ENCODE assay signal across 2 cellular contexts in genomic region chr19:50496189-50497029, GRCh38.
A peak's percentile ranks its signal among the peaks of the same experiment; 100 is the strongest.
TF ChIP-seq lines count a peak whose summit lies in the region.

No MANE protein-coding gene starts in this region.

TF ChIP-seq in GM23338, 12 proteins besides CTCF, POLR2A, EP300 and RAD21:
- TF ChIP-seq JUNB (IDR thresholded peaks at IDR 0.05; ENCODE audit: unreplicated experiment) = no peak
- no peak for TF ChIP-seq NANOG (IDR thresholded peaks at IDR 0.05; ENCODE audit: borderline replicate concordance)
- no peak for TF ChIP-seq EZH2phosphoT487 (IDR thresholded peaks at IDR 0.05; ENCODE audit: unreplicated experiment)
- no peak for TF ChIP-seq CREB1 (CRISPR knock-in tag; IDR thresholded peaks at IDR 0.05; ENCODE audit: low read depth)
- TF ChIP-seq STAT1 (IDR thresholded peaks at IDR 0.05; ENCODE audit: unreplicated experiment) = no peak

TF ChIP-seq in K562, 482 proteins besides CTCF, POLR2A, EP300 and RAD21:
- no peak for TF ChIP-seq RBFOX2 (IDR thresholded peaks at IDR 0.05; ENCODE audit: low read depth, low read length)
- no peak for TF ChIP-seq EHMT2 (IDR thresholded peaks at IDR 0.05)
- TF ChIP-seq RAD51 (IDR thresholded peaks at IDR 0.05; ENCODE audit: borderline replicate concordance, low read depth) = no peak
- peak; percentile 53; the same call in 1 of the 2 replicates for TF ChIP-seq TFAP4 (CRISPR knock-in tag; IDR thresholded peaks at IDR 0.05; ENCODE audit: borderline replicate concordance)
- 0 out of 2 replicates have a peak, but pooled peaks have one; percentile 9 for TF ChIP-seq ZNF263 (CRISPR knock-in tag; IDR thresholded peaks at IDR 0.05; ENCODE audit: borderline replicate concordance)
- no peak for TF ChIP-seq KLF1 (tag; IDR thresholded peaks at IDR 0.05)
- no peak for TF ChIP-seq USF1 (CRISPR knock-in tag; IDR thresholded peaks at IDR 0.05)
- TF ChIP-seq CHD4 (IDR thresholded peaks at IDR 0.05; ENCODE audit: insufficient read depth, insufficient replicate concordance, low read depth, low read length, poor library complexity, severe bottlenecking) = no peak
- peak; percentile 96 for TF ChIP-seq ZKSCAN8 (CRISPR knock-in tag; IDR thresholded peaks at IDR 0.05)
- no peak for TF ChIP-seq HES1 (IDR thresholded peaks at IDR 0.05; ENCODE audit: low read depth)
- 0 out of 2 replicates have a peak, but pooled peaks have one; percentile 19 for TF ChIP-seq POLR2G (IDR thresholded peaks at IDR 0.05; ENCODE audit: low read depth, low read length)
- TF ChIP-seq PYGO2 (tag; IDR thresholded peaks at IDR 0.05) = no peak
